In genomic region chr9:98917691-98918487, GRCh38 we compare ENCODE assay signal across 20 cellular contexts. TPM values are rescaled to one million over a fixed set of nuclear protein-coding genes. Genes with fewer than 3 reads are reported as not detected.
A peak's percentile ranks its signal among the peaks of the same experiment; 100 is the strongest.
DNase-seq lines count a peak whose midpoint lies in the region; ATAC-seq and TF ChIP-seq lines count a peak whose summit lies in the region.
"Had no signal": no experiment of that assay in that cellular context is flagged by ENCODE, and none has a peak within 500 bp of the region (broad histone marks: within the 10 kb centered on the region; RNA-seq: fewer than 3 reads in every experiment).

No MANE protein-coding gene starts in this region.

- no peak for ATAC-seq in HG03045 (IDR thresholded peaks at IDR 0.05; ENCODE audit: unreplicated experiment)
- ATAC-seq: activated naive CD4-positive, alpha-beta T cell treated with anti-CD3 and anti-CD28 coated beads, Interleukin-2, amount 50 U/mL, for 72 hours had no signal

- intact Hi-C loops in stomach (cut with DNase I; ENCODE audit: low total_unique reads) (no loop called here), ascending aorta (cut with DNase I) (no loop called here)

- no peak for TF ChIP-seq EP300 in stomach (IDR thresholded peaks at IDR 0.05)

- H3K4me3 ChIP-seq in fibroblast of villous mesenchyme (ENCODE audit: low read depth, low read length) (no peak overlapping the region), stomach (no peak overlapping the region), ascending aorta (no peak overlapping the region)
- H3K4me3 ChIP-seq: HAP-1, Peyer's patch, suprapubic skin had no signal

- H3K36me3 ChIP-seq in stomach (no peaks in the 10 kb centered on the region), ascending aorta (no peaks in the 10 kb centered on the region)
- H3K36me3 ChIP-seq: HAP-1, Peyer's patch, suprapubic skin had no signal

- H3K27me3 ChIP-seq in stomach = no peaks in the 10 kb centered on the region
- H3K27me3 ChIP-seq in ascending aorta = no peaks in the 10 kb centered on the region
- H3K27me3 ChIP-seq: Peyer's patch, suprapubic skin had no signal

- H3K27ac ChIP-seq in stomach = peak overlapping the region; percentile 38 to 72 (median 62)
- H3K27ac ChIP-seq in ascending aorta = no peak overlapping the region
- H3K27ac ChIP-seq: suprapubic skin had no signal

- 47 to 56% (median 49%) methylated on average over 7 of the region's 7 CpGs for WGBS in stomach, 5 donors

- no peak for TF ChIP-seq POLR2A in stomach (IDR thresholded peaks at IDR 0.05)

- H3K4me1 ChIP-seq in stomach (peaks cover 0 to 30% (median 18%) of the 10 kb centered on the region in 4 donors), ascending aorta (no peaks in the 10 kb centered on the region)
- H3K4me1 ChIP-seq: HAP-1 had no signal

- TF ChIP-seq CTCF in fibroblast of villous mesenchyme (IDR thresholded peaks at IDR 0.05; ENCODE audit: insufficient read depth, low read depth, low read length) (no peak), stomach (IDR thresholded peaks at IDR 0.05) (no peak), ascending aorta (IDR thresholded peaks at IDR 0.05) (no peak)

- H3K9me3 ChIP-seq in stomach (no peaks in the 10 kb centered on the region), ascending aorta (no peaks in the 10 kb centered on the region)
- H3K9me3 ChIP-seq: HAP-1, Peyer's patch, suprapubic skin had no signal

- peak; percentile 70 for DNase-seq in amniotic epithelial cell (ENCODE audit: low read depth)
- peak; percentile 48 for DNase-seq in fibroblast of villous mesenchyme (ENCODE audit: low read depth)
- DNase-seq in mucosa of gallbladder (ENCODE audit: low spot score) = peak; percentile 59
- peak; percentile 74 for DNase-seq in stomach
- no peak for DNase-seq in activated CD8-positive, alpha-beta memory T cell treated with anti-CD3 and anti-CD28 coated beads, Interleukin-2, amount 50 U/mL, for 4 hours
- no peak for DNase-seq in RPMI8226
- no peak for DNase-seq in ascending aorta (ENCODE audit: low spot score in 2 of 2)
- DNase-seq: activated CD4-positive, alpha-beta T cell treated with anti-CD3 and anti-CD28 coated beads, Interleukin-2, amount 50 U/mL, for 1 hour; CD4-positive, CD25-positive, alpha-beta regulatory T cell; effector memory CD4-positive, alpha-beta T cell; MM.1S; NCI-H1417 treated with DMSO at 0.1 percent for 48 hours; occipital lobe; Peyer's patch; T-helper 2 cell had no signal

RNA-seq across cellular contexts. Expression of gene COL15A1, which starts 25.8 kb away (rescaled TPM):
- total RNA-seq in fibroblast of villous mesenchyme (1.7 and 19.0 TPM in 2 replicates), mucosa of gallbladder (46.2 TPM), stomach (100 to 1,000 TPM in 2 of 5 donors, 10 to 100 TPM in 3; 26.3 to 173 (median 32.2) TPM), ascending aorta (58.6 TPM)
- polyA plus RNA-seq in stomach = 10 to 100 TPM; 10.7 to 13.3 (median 12.0) TPM
- total RNA-seq: CD4-positive, CD25-positive, alpha-beta regulatory T cell; G401 had no signal

Comparison
In these comparisons a context has a peak if more than half of its experiments do, and no peak if none do; other contexts are left out.
1. DNase-seq: peak in amniotic epithelial cell (single experiment), fibroblast of villous mesenchyme (single experiment), mucosa of gallbladder (single experiment) and stomach (single experiment); none in activated CD8-positive, alpha-beta memory T cell treated with anti-CD3 and anti-CD28 coated beads, Interleukin-2, amount 50 U/mL, for 4 hours (single experiment), RPMI8226 (single experiment) and ascending aorta (0 of 2).
2. H3K27ac ChIP-seq: peak in stomach (5 of 5); none in ascending aorta (0 of 2).